In the genomic region with DNA sequence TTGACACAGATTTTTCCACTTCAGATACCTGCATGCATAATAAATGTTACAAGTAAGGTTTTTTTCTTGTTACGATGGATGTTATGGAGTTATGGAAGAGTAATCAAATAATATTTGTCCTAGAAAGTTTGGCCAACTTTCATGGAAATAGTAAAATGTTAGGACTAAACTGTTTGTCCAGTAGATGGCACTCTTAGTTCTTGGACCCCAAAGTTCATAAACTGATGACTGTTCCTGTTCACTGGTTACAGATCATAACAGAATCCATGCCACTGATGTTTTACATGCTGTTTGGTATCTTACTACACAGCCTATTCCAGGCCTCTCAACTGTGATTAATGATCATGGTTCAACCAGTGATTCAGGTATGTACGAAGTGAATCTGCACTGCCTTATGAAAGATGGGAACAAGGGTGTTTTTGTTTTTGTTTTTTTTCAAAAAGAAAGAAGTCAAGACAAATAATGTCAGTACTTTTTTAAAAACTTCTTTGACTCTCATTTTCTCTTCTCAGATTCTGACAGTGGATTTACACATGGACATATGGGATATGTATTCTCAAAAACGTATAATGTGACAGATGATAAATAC, we compare ENCODE assay signal across 8 cellular contexts. TPM values are rescaled to one million over a fixed set of nuclear protein-coding genes. Genes with fewer than 3 reads are reported as not detected.
DNase-seq lines count a peak whose midpoint lies in the region; ATAC-seq, FAIRE-seq and TF ChIP-seq lines count a peak whose summit lies in the region.

No MANE protein-coding gene starts in this region.

- H3K9me3 Mint-ChIP-seq in H9 = no peaks in the 10 kb centered on the region
- H3K9me3 Mint-ChIP-seq in activated T-cell treated with anti-CD3 and anti-CD28 coated beads, Interleukin-2, amount 50 U/mL, for 24 hours = no peaks in the 10 kb centered on the region

- H3K18ac ChIP-seq in H9 (ENCODE audit: insufficient read length, low read depth, low read length) (no peak overlapping the region), H1 (ENCODE audit: extremely low read depth, low read length) (no peak overlapping the region)

- H3T11ph ChIP-seq in H9 (ENCODE audit: low read length) = no peak overlapping the region

- H2AFZ ChIP-seq in H9 (ENCODE audit: low read length) = no peak overlapping the region
- H2AFZ ChIP-seq in H1 (ENCODE audit: low read length) = no peak overlapping the region

- H4K20me1 ChIP-seq in H9 (ENCODE audit: control insufficient read depth, insufficient read depth, insufficient read length) (no peaks in the 10 kb centered on the region), H1 (replicated peaks in 1 of 2; ENCODE audit: control insufficient read depth in 1 of 2, insufficient read depth in 2 of 2, low read length in 2 of 2) (no peaks in the 10 kb centered on the region)

- FAIRE-seq in H1 (lab: Jason Lieb, UNC) = no peak

- DNase-seq in BE2C (no peak), H9 (no peak), NCI-H69 (lab: John Stamatoyannopoulos, UW) (peak; percentile 45), H1 (ENCODE audit: low read depth in 1 of 2, low spot score in 2 of 2) (no peak), mucosa of descending colon (no peak)
- DNase-seq in activated T-cell treated with anti-CD3 and anti-CD28 coated beads, Interleukin-2, amount 50 U/mL, for 24 hours = no peak
- DNase-seq in stimulated activated naive CD4-positive, alpha-beta T cell (lab: John Stamatoyannopoulos, UW) = no peak

- H3K27me3 Mint-ChIP-seq in H9 (ENCODE audit: low read depth) = no peaks in the 10 kb centered on the region
- no peaks in the 10 kb centered on the region for H3K27me3 Mint-ChIP-seq in activated T-cell treated with anti-CD3 and anti-CD28 coated beads, Interleukin-2, amount 50 U/mL, for 24 hours

- TF ChIP-seq RAD21 in H1 (IDR thresholded peaks at IDR 0.05 in 1 of 2, conservative IDR thresholded peaks at IDR 0.05 in 1 of 2; ENCODE audit: low read depth in 2 of 2, low read length in 2 of 2) = peak; percentile 75 to 76

- H3K4me2 ChIP-seq in H9 (ENCODE audit: insufficient read depth, insufficient read length, low read length) (no peak overlapping the region), H1 (ENCODE audit: insufficient read depth in 1 of 2, low read depth in 2 of 2, low read length in 2 of 2) (no peak overlapping the region)

- TF ChIP-seq EP300 in H1 (IDR thresholded peaks at IDR 0.05; ENCODE audit: borderline replicate concordance in 1 of 2, low read depth in 2 of 2, low read length in 2 of 2) = no peak

- no peaks in the 10 kb centered on the region for H3K4me1 ChIP-seq in BE2C
- no peaks in the 10 kb centered on the region for H3K4me1 ChIP-seq in H9 (ENCODE audit: insufficient read depth, low read length)
- H3K4me1 ChIP-seq in H1 (replicated peaks in 1 of 4; ENCODE audit: control insufficient read depth in 3 of 4, insufficient read depth in 4 of 4, low read length in 3 of 4) = no peaks in the 10 kb centered on the region
- H3K4me1 ChIP-seq in mucosa of descending colon (ENCODE audit: low read depth) = no peaks in the 10 kb centered on the region

- POLR2A ChIA-PET in H1 (lab: Charles Lee; ENCODE audit: partially characterized antibody) = no interaction called here

- TF ChIP-seq CTCF in BE2C (IDR thresholded peaks at IDR 0.05; ENCODE audit: low read depth, low read length) (peak; percentile 74), H9 (conservative IDR thresholded peaks at IDR 0.05) (peak; percentile 74), H1 (IDR thresholded peaks at IDR 0.05; ENCODE audit: control extremely low read depth in 1 of 3, insufficient read depth in 1 of 3, low read depth in 1 of 3, low read length in 3 of 3) (peak in 2 of 3 experiments; percentile 40 to 57; a peak in 2 of 4 replicates), mucosa of descending colon (IDR thresholded peaks at IDR 0.05) (no peak)

- H4K8ac ChIP-seq in H9 (replicated peaks; ENCODE audit: insufficient read length, low read depth, low read length) (no peak overlapping the region), H1 (ENCODE audit: extremely low read depth, insufficient read depth, low read length) (no peak overlapping the region)

- no peaks in the 10 kb centered on the region for H3K36me3 Mint-ChIP-seq in H9 (ENCODE audit: insufficient read depth in 1 of 3, low read depth in 3 of 3)
- H3K36me3 Mint-ChIP-seq in activated T-cell treated with anti-CD3 and anti-CD28 coated beads, Interleukin-2, amount 50 U/mL, for 24 hours (ENCODE audit: low read depth) = no peaks in the 10 kb centered on the region

- H4K91ac ChIP-seq in H9 (ENCODE audit: insufficient read length, low read depth, low read length) (no peak overlapping the region), H1 (replicated peaks; ENCODE audit: insufficient read length, low read length) (no peak overlapping the region)

- no peak overlapping the region for H2BK5ac ChIP-seq in H9 (ENCODE audit: insufficient read length, low read length)
- H2BK5ac ChIP-seq in H1 (ENCODE audit: low read depth, low read length) = no peak overlapping the region

- no peak overlapping the region for H2BK12ac ChIP-seq in H9 (ENCODE audit: insufficient read length, low read depth, low read length)
- no peak overlapping the region for H2BK12ac ChIP-seq in H1 (ENCODE audit: low read depth, low read length)

- no peak overlapping the region for H2AK5ac ChIP-seq in H9 (ENCODE audit: insufficient read length, low read length)
- H2AK5ac ChIP-seq in H1 (ENCODE audit: low read depth, low read length) = no peak overlapping the region

- H3K27ac ChIP-seq in H9 (ENCODE audit: insufficient read length, low read depth, low read length) (no peak overlapping the region), H1 (ENCODE audit: low read depth, low read length) (no peak overlapping the region)

- no peak for TF ChIP-seq POLR2A in H1 (IDR thresholded peaks at IDR 0.05; ENCODE audit: control extremely low read depth in 1 of 2, low read depth in 2 of 2, low read length in 2 of 2)

- H3K9ac ChIP-seq in H9 (ENCODE audit: extremely low read depth, insufficient read length, low read length) = no peak overlapping the region
- no peak overlapping the region for H3K9ac ChIP-seq in H1 (replicated peaks in 1 of 4; ENCODE audit: extremely low read depth in 1 of 4, low read depth in 3 of 4, low read length in 3 of 4)

- H2BK15ac ChIP-seq in H9 (ENCODE audit: low read depth, low read length) (no peak overlapping the region), H1 (ENCODE audit: low read length) (no peak overlapping the region)

- H4K5ac ChIP-seq in H9 (ENCODE audit: insufficient read length, low read depth, low read length) (no peak overlapping the region), H1 (ENCODE audit: insufficient read length, low read depth, low read length) (no peak overlapping the region)

- whole genome bisulfite sequencing in H9 (ENCODE audit: extremely low coverage, insufficient read length, low lambda C conversion rate) = no CpG with 5 or more reads among the region's 3 CpGs
- 73% methylated on average over 3 of the region's 3 CpGs; no CpG with 5 or more reads in 1 of the 2 experiments for WGBS in H1 (ENCODE audit: extremely low coverage in 1 of 2, insufficient coverage in 1 of 2, insufficient read length in 1 of 2, insufficient replicate concordance in 2 of 2, low coverage in 1 of 2, low lambda C conversion rate in 2 of 2, missing lambda C conversion rate in 1 of 2), 2 experiments

- H3K14ac ChIP-seq in H9 (ENCODE audit: insufficient read depth, low read length) (no peak overlapping the region), H1 (ENCODE audit: insufficient read length) (no peak overlapping the region)

- H3K23ac ChIP-seq in H9 (ENCODE audit: insufficient read length, low read depth, low read length) = no peak overlapping the region
- H3K23ac ChIP-seq in H1 (ENCODE audit: insufficient read length) = no peak overlapping the region

- H3K36me3 ChIP-seq in BE2C (no peaks in the 10 kb centered on the region), H1 (ENCODE audit: control insufficient read depth in 2 of 4, insufficient read depth in 4 of 4, low read length in 3 of 4) (no peaks in the 10 kb centered on the region), mucosa of descending colon (ENCODE audit: low read depth) (no peaks in the 10 kb centered on the region)

- H3K79me1 ChIP-seq in H9 (ENCODE audit: insufficient read depth, low read depth, low read length, poor library complexity, severe bottlenecking) (no peaks in the 10 kb centered on the region), H1 (ENCODE audit: low read depth, low read length) (no peaks in the 10 kb centered on the region)

- H3K27me3 ChIP-seq in BE2C = no peaks in the 10 kb centered on the region
- no peaks in the 10 kb centered on the region for H3K27me3 ChIP-seq in H9 (ENCODE audit: insufficient read depth, low read length)
- H3K27me3 ChIP-seq in H1 (replicated peaks in 1 of 4; ENCODE audit: control insufficient read depth in 3 of 4, extremely low read depth in 1 of 4, insufficient read depth in 3 of 4, low read length in 3 of 4) = no peaks in the 10 kb centered on the region

- H3K4me1 Mint-ChIP-seq in H9 = peaks cover 4 to 8% of the 10 kb centered on the region in 2 experiments; a peak in 3 of 4 replicates
- H3K4me1 Mint-ChIP-seq in activated T-cell treated with anti-CD3 and anti-CD28 coated beads, Interleukin-2, amount 50 U/mL, for 24 hours (ENCODE audit: low read depth) = no peaks in the 10 kb centered on the region

- H2BK120ac ChIP-seq in H9 (ENCODE audit: low read depth, low read length, poor library complexity, severe bottlenecking) (no peak overlapping the region), H1 (replicated peaks; ENCODE audit: low read depth, low read length) (no peak overlapping the region)

- H3K9me3 ChIP-seq in BE2C (no peaks in the 10 kb centered on the region), H9 (ENCODE audit: control insufficient read depth, low read depth, low read length) (no peaks in the 10 kb centered on the region), H1 (ENCODE audit: insufficient read depth in 2 of 2, low read depth in 1 of 2, low read length in 1 of 2) (no peaks in the 10 kb centered on the region), mucosa of descending colon (no peaks in the 10 kb centered on the region)

- H3K56ac ChIP-seq in H9 (ENCODE audit: insufficient read length, low read depth, low read length) = no peak overlapping the region
- H3K56ac ChIP-seq in H1 (replicated peaks; ENCODE audit: insufficient read length, low read depth, low read length) = no peak overlapping the region

- ATAC-seq in mucosa of descending colon (peak; percentile 45), GM18498 (IDR thresholded peaks at IDR 0.05; ENCODE audit: unreplicated experiment) (no peak)

- H3K79me2 ChIP-seq in H9 (ENCODE audit: insufficient read depth, low read length) = no peaks in the 10 kb centered on the region
- H3K79me2 ChIP-seq in H1 (ENCODE audit: control insufficient read depth in 1 of 2, insufficient read depth in 2 of 2, low read length in 2 of 2) = no peaks in the 10 kb centered on the region

- CTCF ChIA-PET in H1 (lab: Charles Lee; ENCODE audit: partially characterized antibody) = no interaction called here

- no peak overlapping the region for H3K4me3 Mint-ChIP-seq in H9
- no peak overlapping the region for H3K4me3 Mint-ChIP-seq in activated T-cell treated with anti-CD3 and anti-CD28 coated beads, Interleukin-2, amount 50 U/mL, for 24 hours

- peak overlapping the region in 1 of 3 experiments; percentile 22; a peak in 1 of 7 replicates for H3K27ac Mint-ChIP-seq in H9
- no peak overlapping the region for H3K27ac Mint-ChIP-seq in activated T-cell treated with anti-CD3 and anti-CD28 coated beads, Interleukin-2, amount 50 U/mL, for 24 hours

- H3K4ac ChIP-seq in H9 (ENCODE audit: low read depth, low read length) = no peak overlapping the region
- H3K4ac ChIP-seq in H1 (replicated peaks; ENCODE audit: insufficient read length, low read depth, low read length) = no peak overlapping the region

- no peaks in the 10 kb centered on the region for H3K23me2 ChIP-seq in H9 (ENCODE audit: insufficient read length, low read depth, low read length, poor library complexity, severe bottlenecking)
- no peaks in the 10 kb centered on the region for H3K23me2 ChIP-seq in H1 (ENCODE audit: low read depth, low read length)

- H2BK20ac ChIP-seq in H9 (ENCODE audit: low read depth, low read length, poor library complexity, severe bottlenecking) (no peak overlapping the region), H1 (ENCODE audit: low read length) (no peak overlapping the region)

- no peak overlapping the region for H3K4me3 ChIP-seq in BE2C (ENCODE audit: low read depth, low read length)
- H3K4me3 ChIP-seq in H1 (ENCODE audit: extremely low read depth in 1 of 4, insufficient read depth in 2 of 4, low read depth in 3 of 4, low read length in 4 of 4) = no peak overlapping the region
- H3K4me3 ChIP-seq in mucosa of descending colon = no peak overlapping the region

- intact Hi-C loops in mucosa of descending colon (cut with DNase I, micrococcal nuclease) = no loop called here

RNA-seq across cellular contexts. Expression of a gene that starts 48.8 kb away (rescaled TPM):
- polyA plus RNA-seq in BE2C (2012; ENCODE audit: insufficient read depth, insufficient read length, low read depth) = not detected
- total RNA-seq in H9 (2021) (not detected in 2 replicates), mucosa of descending colon (1 to 10 TPM; 1.6 to 2.4 (median 2.1) TPM)
- 0.55 and 0.74 TPM in 2 replicates for total RNA-seq in H1 (2021; fragmentation: NEBNext Ultra II Directional; extraction: Animal tissue kit (Norgen Biotek cat#: 25700))
- polyA plus RNA-seq in H1 (2011; rRNA removed) = 0.18 and 0.39 TPM in 2 replicates
- 0.30 TPM for polyA plus RNA-seq in H1 (2011; cell fraction: cytosol; rRNA removed)
- polyA plus RNA-seq in H1 (2011; cell fraction: nucleus; rRNA removed) = not detected
- 0.60 to 1.2 TPM in 2 of 4 replicates, not detected in the others for polyA plus RNA-seq in H1 (2012, experiment 1 of 2)
- not detected for polyA plus RNA-seq in H1 (2012, experiment 2 of 2)
- polyA plus RNA-seq in H1 (2013, experiment 1 of 2) = 0.55 TPM
- polyA plus RNA-seq in H1 (2013, experiment 2 of 2) = 0.11 TPM
- polyA minus RNA-seq in H1 (2011; rRNA and poly(A)+ RNA removed) = 0.39 and 0.57 TPM in 2 replicates
- not detected for polyA minus RNA-seq in H1 (2011; cell fraction: cytosol; rRNA and poly(A)+ RNA removed)
- polyA minus RNA-seq in H1 (2011; cell fraction: nucleus; rRNA and poly(A)+ RNA removed) = 2.0 TPM
